21 cellular contexts compared by ENCODE assay signal in the genomic region with DNA sequence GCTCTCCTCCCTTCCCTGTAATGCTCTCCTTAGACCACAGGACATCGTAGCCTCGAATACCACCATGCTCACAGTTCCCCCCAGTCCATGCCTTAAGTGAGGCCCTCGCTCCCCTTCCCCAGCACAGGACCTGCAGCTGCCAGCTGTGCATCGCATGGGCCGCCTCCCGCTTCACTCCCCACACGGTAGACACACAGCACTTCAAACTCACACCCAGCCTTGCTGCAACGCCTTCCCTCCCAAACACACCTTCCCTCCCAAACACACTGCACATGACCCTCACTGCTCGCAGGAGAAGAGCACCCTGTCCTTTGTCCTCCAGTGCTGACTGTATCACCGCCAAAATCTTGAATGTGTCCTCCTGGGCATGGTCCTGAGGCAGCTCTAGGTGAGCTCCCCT. TPM values are rescaled to one million over a fixed set of nuclear protein-coding genes. Genes with fewer than 3 reads are reported as not detected.
DNase-seq lines count a peak whose midpoint lies in the region; ATAC-seq and TF ChIP-seq lines count a peak whose summit lies in the region.
"Had no signal": no experiment of that assay in that cellular context is flagged by ENCODE, and none has a peak within 500 bp of the region (broad histone marks: within the 10 kb centered on the region; RNA-seq: fewer than 3 reads in every experiment).

No MANE protein-coding gene starts in this region.

- no peaks in the 10 kb centered on the region for H4K20me1 ChIP-seq in IMR-90 (ENCODE audit: insufficient read depth, low read length)

- H3K79me1 ChIP-seq in IMR-90 (ENCODE audit: low read depth in 1 of 2, low read length in 2 of 2) (no peaks in the 10 kb centered on the region), mesenchymal stem cell (replicated peaks; ENCODE audit: low read length, poor library complexity, severe bottlenecking) (no peaks in the 10 kb centered on the region)

- H3K36me3 ChIP-seq in IMR-90 (ENCODE audit: control insufficient read depth, insufficient read depth, low read length) (no peaks in the 10 kb centered on the region), mesenchymal stem cell (ENCODE audit: control insufficient read depth in 1 of 2, insufficient read depth in 2 of 2, low read depth in 1 of 2, low read length in 2 of 2) (no peaks in the 10 kb centered on the region), thyroid gland (no peaks in the 10 kb centered on the region)

- no peak overlapping the region for H3K23ac ChIP-seq in IMR-90 (ENCODE audit: low read depth, low read length)
- no peak overlapping the region for H3K23ac ChIP-seq in mesenchymal stem cell (ENCODE audit: low read length in 2 of 2)

- H3K4me1 ChIP-seq in IMR-90 (ENCODE audit: control insufficient read depth, insufficient read depth, low read length) (no peaks in the 10 kb centered on the region), mesenchymal stem cell (ENCODE audit: control insufficient read depth, insufficient read depth, low read depth, low read length) (no peaks in the 10 kb centered on the region), thyroid gland (peaks cover 0 to 11% of the 10 kb centered on the region in 2 donors)

- POLR2A ChIA-PET in IMR-90 (lab: Charles Lee; ENCODE audit: unreplicated experiment) = no interaction called here

- H3K4ac ChIP-seq in IMR-90 (ENCODE audit: low read depth, low read length) (no peak overlapping the region), mesenchymal stem cell (ENCODE audit: low read depth in 1 of 2, low read length in 2 of 2) (no peak overlapping the region)

- H4K5ac ChIP-seq in IMR-90 (ENCODE audit: low read depth, low read length) = no peak overlapping the region

- H3K27me3 ChIP-seq in IMR-90 (ENCODE audit: control insufficient read depth, insufficient read depth, low read length) (no peaks in the 10 kb centered on the region), mesenchymal stem cell (ENCODE audit: control insufficient read depth in 1 of 2, insufficient read depth in 1 of 2, low read length in 2 of 2) (peaks cover 4 to 32% of the 10 kb centered on the region in 2 experiments), thyroid gland (no peaks in the 10 kb centered on the region)

- dilution Hi-C loops in IMR-90 (cut with HindIII; ENCODE audit: low sequenced_read_pairs, unreplicated experiment) = no loop called here

- TF ChIP-seq CTCF in IMR-90 (conservative IDR thresholded peaks at IDR 0.05; ENCODE audit: low read depth, low read length) = no peak
- no peak for TF ChIP-seq CTCF in thyroid gland (IDR thresholded peaks at IDR 0.05)

- no peak overlapping the region for H2BK12ac ChIP-seq in mesenchymal stem cell (ENCODE audit: low read length in 2 of 2)

- no peak overlapping the region for H3K56ac ChIP-seq in IMR-90 (ENCODE audit: extremely low read depth, insufficient read depth, low read length)

- TF ChIP-seq RAD21 in IMR-90 (IDR thresholded peaks at IDR 0.05; ENCODE audit: low read length) = no peak

- ATAC-seq in IMR-90 (ENCODE audit: low read depth) = no peak
- no peak for ATAC-seq in HG03442 (IDR thresholded peaks at IDR 0.05; ENCODE audit: unreplicated experiment)
- ATAC-seq: Right ventricle myocardium inferior had no signal

- H2BK15ac ChIP-seq in IMR-90 (ENCODE audit: low read depth, low read length) = no peak overlapping the region
- no peak overlapping the region for H2BK15ac ChIP-seq in mesenchymal stem cell (ENCODE audit: low read depth, poor library complexity, severe bottlenecking)

- H2BK120ac ChIP-seq in IMR-90 (ENCODE audit: low read depth, low read length) (no peak overlapping the region), mesenchymal stem cell (ENCODE audit: low read depth, low read length) (no peak overlapping the region)

- H3K4me2 ChIP-seq in IMR-90 (ENCODE audit: low read depth, low read length) (no peak overlapping the region), mesenchymal stem cell (ENCODE audit: low read length, poor library complexity, severe bottlenecking) (no peak overlapping the region)
- H3K4me2 ChIP-seq: SK-N-SH had no signal

- no peak overlapping the region for H2BK20ac ChIP-seq in IMR-90 (ENCODE audit: low read depth, low read length)

- in situ Hi-C loops in IMR-90 (cut with MboI; ENCODE audit: low sequenced_read_pairs) = no loop called here

- intact Hi-C loops in IMR-90 (cut with micrococcal nuclease) (no loop called here), thyroid gland (cut with DNase I) (no loop called here)

- TF ChIP-seq POLR2A in IMR-90 (IDR thresholded peaks at IDR 0.05; ENCODE audit: low read depth, low read length) (no peak), thyroid gland (IDR thresholded peaks at IDR 0.05) (no peak)

- WGBS in IMR-90 (ENCODE audit: extremely low coverage in 2 of 2, insufficient read length in 1 of 2), 2 experiments = 41% methylated on average over 4 of the region's 10 CpGs; no CpG with 5 or more reads in 1 of the 2 experiments
- WGBS in mesenchymal stem cell = 87% methylated on average over 10 of the region's 10 CpGs
- WGBS in thyroid gland, 2 donors = 83 to 90% methylated on average over 10 of the region's 10 CpGs

- H2AFZ ChIP-seq in IMR-90 (replicated peaks; ENCODE audit: low read length, poor library complexity) = peak overlapping the region; percentile 23
- H2AFZ ChIP-seq in mesenchymal stem cell (ENCODE audit: low read depth, low read length) = no peak overlapping the region

- H3K18ac ChIP-seq in IMR-90 (ENCODE audit: low read depth, low read length) = no peak overlapping the region
- no peak overlapping the region for H3K18ac ChIP-seq in mesenchymal stem cell (ENCODE audit: low read depth in 1 of 2, low read length in 2 of 2)

- H3K4me3 ChIP-seq in IMR-90 (ENCODE audit: insufficient read depth, low read depth, low read length) = no peak overlapping the region
- no peak overlapping the region for H3K4me3 ChIP-seq in mesenchymal stem cell (ENCODE audit: insufficient read depth in 1 of 2, low read depth in 1 of 2, low read length in 2 of 2)
- H3K4me3 ChIP-seq in thyroid gland (replicated peaks in 1 of 3) = no peak overlapping the region

- H3K9ac ChIP-seq in IMR-90 (ENCODE audit: low read depth, low read length) (no peak overlapping the region), mesenchymal stem cell (ENCODE audit: low read length) (no peak overlapping the region)
- H3K9ac ChIP-seq: SK-N-SH had no signal

- H4K91ac ChIP-seq in IMR-90 (ENCODE audit: insufficient read depth, low read depth, low read length) (no peak overlapping the region), mesenchymal stem cell (ENCODE audit: low read length) (peak overlapping the region; percentile 4)

- H2AK9ac ChIP-seq in IMR-90 (replicated peaks; ENCODE audit: low read depth, low read length, poor library complexity) = no peak overlapping the region

- H3K27ac ChIP-seq in IMR-90 (ENCODE audit: insufficient read depth, low read length) (no peak overlapping the region), angular gyrus (ENCODE audit: low read depth, low read length) (peak overlapping the region; percentile 91), mesenchymal stem cell (ENCODE audit: low read length, poor library complexity, severe bottlenecking) (no peak overlapping the region), temporal lobe (ENCODE audit: low read depth, low read length) (peak overlapping the region; percentile 99), thyroid gland (no peak overlapping the region)

- no TSS peak for BruUV-seq in IMR-90 (replicated peaks; lab: Mats Ljungman, UMichigan)

- no peak overlapping the region for H2AK5ac ChIP-seq in IMR-90 (ENCODE audit: low read depth, low read length)
- no peak overlapping the region for H2AK5ac ChIP-seq in mesenchymal stem cell (ENCODE audit: low read length, severe bottlenecking)

- H2BK5ac ChIP-seq in IMR-90 (ENCODE audit: low read depth, low read length, poor library complexity, severe bottlenecking) (no peak overlapping the region), mesenchymal stem cell (ENCODE audit: low read depth, low read length, poor library complexity, severe bottlenecking) (no peak overlapping the region)

- H3K14ac ChIP-seq in IMR-90 (replicated peaks; ENCODE audit: low read depth, low read length) (no peak overlapping the region), mesenchymal stem cell (ENCODE audit: low read length in 2 of 2) (peak overlapping the region in 1 of 2 experiments; percentile 79)

- H3K9me3 ChIP-seq in IMR-90 (ENCODE audit: control insufficient read depth, insufficient read depth, low read length) = no peaks in the 10 kb centered on the region
- no peaks in the 10 kb centered on the region for H3K9me3 ChIP-seq in mesenchymal stem cell (ENCODE audit: control insufficient read depth, low read length)
- H3K9me3 ChIP-seq in thyroid gland = no peaks in the 10 kb centered on the region
- H3K9me3 ChIP-seq: SK-N-SH had no signal

- H3K9me1 ChIP-seq in IMR-90 (ENCODE audit: insufficient read depth, low read length) = no peaks in the 10 kb centered on the region

- CTCF ChIA-PET in IMR-90 (lab: Yijun Ruan, JAX) = no interaction called here

- no peak overlapping the region for H4K8ac ChIP-seq in IMR-90 (ENCODE audit: low read depth in 2 of 2, low read length in 2 of 2)
- H4K8ac ChIP-seq in mesenchymal stem cell (ENCODE audit: low read length) = no peak overlapping the region

- DNase-seq in IMR-90 (no peak), mesenchymal stem cell (no peak), thyroid gland (no peak), T-helper 9 cell (no peak)
- DNase-seq: ACHN; C1 segment of cervical spinal cord; CD8-positive, alpha-beta memory T cell; DMS53; EL; HCEC 1CT; KBM-7; NCI-H1105; NCI-H2081; NCI-H446 treated with DMSO at 0.1 percent for 48 hours; NCI-H69; SK-N-SH had no signal

TF ChIP-seq in IMR-90, 13 proteins besides CTCF, POLR2A, EP300 and RAD21:
- TF ChIP-seq RCOR1 (IDR thresholded peaks at IDR 0.05; ENCODE audit: insufficient replicate concordance, low read length) (no peak), RFX5 (IDR thresholded peaks at IDR 0.05; ENCODE audit: low read depth, low read length) (no peak), SMC3 (IDR thresholded peaks at IDR 0.05; ENCODE audit: low read depth, low read length) (no peak)

RNA-seq across cellular contexts. Expression of gene COBL, which starts 42.6 kb away (rescaled TPM):
- total RNA-seq in IMR-90 (2012; rRNA removed) (under 0.01 TPM in 1 of 2 replicates, not detected in the other), temporal lobe (9.8 TPM), thyroid gland (10 to 100 TPM; 14.3 to 19.3 (median 15.9) TPM)
- not detected in 2 replicates for polyA plus RNA-seq in IMR-90 (2012; rRNA removed)
- polyA plus RNA-seq in IMR-90 (2012; cell fraction: cytosol; rRNA removed) = not detected in 2 replicates
- polyA plus RNA-seq in IMR-90 (2012; cell fraction: nucleus; rRNA removed; ENCODE audit: low replicate concordance) = not detected in 2 replicates
- 0.03 TPM for polyA plus RNA-seq in mesenchymal stem cell (2013, experiment 1 of 2)
- polyA plus RNA-seq in mesenchymal stem cell (2013, experiment 2 of 2) = 0.03 TPM
- total RNA-seq: CD8-positive, alpha-beta memory T cell; OCI-LY7 had no signal
- polyA plus RNA-seq: CD8-positive, alpha-beta memory T cell had no signal

Comparison
In these comparisons a context has a peak if more than half of its experiments do, and no peak if none do; other contexts are left out.
1. H3K27ac ChIP-seq: peak in angular gyrus (single experiment) and temporal lobe (single experiment); none in IMR-90 (single experiment), mesenchymal stem cell (single experiment) and thyroid gland (0 of 3).
2. RNA of gene COBL, which starts 42.6 kb away (total RNA-seq): 14.3 to 19.3 TPM in thyroid gland and 9.8 TPM in temporal lobe (single experiment); under 0.01 TPM in IMR-90; every median in the first group is over 10 times any median in the second.